1 cellular context compared by ENCODE assay signal in genomic region chr12:121814429-121815119, GRCh38.
TF ChIP-seq lines count a peak whose summit lies in the region.

No MANE protein-coding gene starts in this region.

TF ChIP-seq in GM23338, 12 proteins besides CTCF, POLR2A, EP300 and RAD21 (continued from another document):
- TF ChIP-seq, protein P1, sequence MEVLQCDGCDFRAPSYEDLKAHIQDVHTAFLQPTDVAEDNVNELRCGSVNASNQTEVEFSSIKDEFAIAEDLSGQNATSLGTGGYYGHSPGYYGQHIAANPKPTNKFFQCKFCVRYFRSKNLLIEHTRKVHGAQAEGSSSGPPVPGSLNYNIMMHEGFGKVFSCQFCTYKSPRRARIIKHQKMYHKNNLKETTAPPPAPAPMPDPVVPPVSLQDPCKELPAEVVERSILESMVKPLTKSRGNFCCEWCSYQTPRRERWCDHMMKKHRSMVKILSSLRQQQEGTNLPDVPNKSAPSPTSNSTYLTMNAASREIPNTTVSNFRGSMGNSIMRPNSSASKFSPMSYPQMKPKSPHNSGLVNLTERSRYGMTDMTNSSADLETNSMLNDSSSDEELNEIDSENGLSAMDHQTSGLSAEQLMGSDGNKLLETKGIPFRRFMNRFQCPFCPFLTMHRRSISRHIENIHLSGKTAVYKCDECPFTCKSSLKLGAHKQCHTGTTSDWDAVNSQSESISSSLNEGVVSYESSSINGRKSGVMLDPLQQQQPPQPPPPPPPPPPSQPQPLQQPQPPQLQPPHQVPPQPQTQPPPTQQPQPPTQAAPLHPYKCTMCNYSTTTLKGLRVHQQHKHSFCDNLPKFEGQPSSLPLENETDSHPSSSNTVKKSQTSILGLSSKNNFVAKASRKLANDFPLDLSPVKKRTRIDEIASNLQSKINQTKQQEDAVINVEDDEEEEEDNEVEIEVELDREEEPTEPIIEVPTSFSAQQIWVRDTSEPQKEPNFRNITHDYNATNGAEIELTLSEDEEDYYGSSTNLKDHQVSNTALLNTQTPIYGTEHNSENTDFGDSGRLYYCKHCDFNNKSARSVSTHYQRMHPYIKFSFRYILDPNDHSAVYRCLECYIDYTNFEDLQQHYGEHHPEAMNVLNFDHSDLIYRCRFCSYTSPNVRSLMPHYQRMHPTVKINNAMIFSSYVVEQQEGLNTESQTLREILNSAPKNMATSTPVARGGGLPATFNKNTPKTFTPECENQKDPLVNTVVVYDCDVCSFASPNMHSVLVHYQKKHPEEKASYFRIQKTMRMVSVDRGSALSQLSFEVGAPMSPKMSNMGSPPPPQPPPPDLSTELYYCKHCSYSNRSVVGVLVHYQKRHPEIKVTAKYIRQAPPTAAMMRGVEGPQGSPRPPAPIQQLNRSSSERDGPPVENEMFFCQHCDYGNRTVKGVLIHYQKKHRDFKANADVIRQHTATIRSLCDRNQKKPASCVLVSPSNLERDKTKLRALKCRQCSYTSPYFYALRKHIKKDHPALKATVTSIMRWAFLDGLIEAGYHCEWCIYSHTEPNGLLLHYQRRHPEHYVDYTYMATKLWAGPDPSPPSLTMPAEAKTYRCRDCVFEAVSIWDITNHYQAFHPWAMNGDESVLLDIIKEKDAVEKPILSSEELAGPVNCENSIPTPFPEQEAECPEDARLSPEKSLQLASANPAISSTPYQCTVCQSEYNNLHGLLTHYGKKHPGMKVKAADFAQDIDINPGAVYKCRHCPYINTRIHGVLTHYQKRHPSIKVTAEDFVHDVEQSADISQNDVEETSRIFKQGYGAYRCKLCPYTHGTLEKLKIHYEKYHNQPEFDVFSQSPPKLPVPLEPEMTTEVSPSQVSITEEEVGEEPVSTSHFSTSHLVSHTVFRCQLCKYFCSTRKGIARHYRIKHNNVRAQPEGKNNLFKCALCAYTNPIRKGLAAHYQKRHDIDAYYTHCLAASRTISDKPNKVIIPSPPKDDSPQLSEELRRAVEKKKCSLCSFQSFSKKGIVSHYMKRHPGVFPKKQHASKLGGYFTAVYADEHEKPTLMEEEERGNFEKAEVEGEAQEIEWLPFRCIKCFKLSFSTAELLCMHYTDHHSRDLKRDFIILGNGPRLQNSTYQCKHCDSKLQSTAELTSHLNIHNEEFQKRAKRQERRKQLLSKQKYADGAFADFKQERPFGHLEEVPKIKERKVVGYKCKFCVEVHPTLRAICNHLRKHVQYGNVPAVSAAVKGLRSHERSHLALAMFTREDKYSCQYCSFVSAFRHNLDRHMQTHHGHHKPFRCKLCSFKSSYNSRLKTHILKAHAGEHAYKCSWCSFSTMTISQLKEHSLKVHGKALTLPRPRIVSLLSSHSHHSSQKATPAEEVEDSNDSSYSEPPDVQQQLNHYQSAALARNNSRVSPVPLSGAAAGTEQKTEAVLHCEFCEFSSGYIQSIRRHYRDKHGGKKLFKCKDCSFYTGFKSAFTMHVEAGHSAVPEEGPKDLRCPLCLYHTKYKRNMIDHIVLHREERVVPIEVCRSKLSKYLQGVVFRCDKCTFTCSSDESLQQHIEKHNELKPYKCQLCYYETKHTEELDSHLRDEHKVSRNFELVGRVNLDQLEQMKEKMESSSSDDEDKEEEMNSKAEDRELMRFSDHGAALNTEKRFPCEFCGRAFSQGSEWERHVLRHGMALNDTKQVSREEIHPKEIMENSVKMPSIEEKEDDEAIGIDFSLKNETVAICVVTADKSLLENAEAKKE (CRISPR knock-in tag; IDR thresholded peaks at IDR 0.05), result no peak
- TF ChIP-seq POLR2AphosphoS5 (IDR thresholded peaks at IDR 0.05; ENCODE audit: low read depth) (no peak), ETS1 (IDR thresholded peaks at IDR 0.05) (no peak), JUNB (IDR thresholded peaks at IDR 0.05; ENCODE audit: unreplicated experiment) (no peak), CREB1 (CRISPR knock-in tag; IDR thresholded peaks at IDR 0.05; ENCODE audit: low read depth) (no peak), STAT1 (IDR thresholded peaks at IDR 0.05; ENCODE audit: unreplicated experiment) (no peak), ZNF331 (CRISPR knock-in tag; IDR thresholded peaks at IDR 0.05; ENCODE audit: low read depth) (no peak), EZH2 (IDR thresholded peaks at IDR 0.05; ENCODE audit: low read depth, unreplicated experiment) (no peak), ZNF114 (CRISPR knock-in tag; IDR thresholded peaks at IDR 0.05) (no peak)
- TF ChIP-seq, protein P2, sequence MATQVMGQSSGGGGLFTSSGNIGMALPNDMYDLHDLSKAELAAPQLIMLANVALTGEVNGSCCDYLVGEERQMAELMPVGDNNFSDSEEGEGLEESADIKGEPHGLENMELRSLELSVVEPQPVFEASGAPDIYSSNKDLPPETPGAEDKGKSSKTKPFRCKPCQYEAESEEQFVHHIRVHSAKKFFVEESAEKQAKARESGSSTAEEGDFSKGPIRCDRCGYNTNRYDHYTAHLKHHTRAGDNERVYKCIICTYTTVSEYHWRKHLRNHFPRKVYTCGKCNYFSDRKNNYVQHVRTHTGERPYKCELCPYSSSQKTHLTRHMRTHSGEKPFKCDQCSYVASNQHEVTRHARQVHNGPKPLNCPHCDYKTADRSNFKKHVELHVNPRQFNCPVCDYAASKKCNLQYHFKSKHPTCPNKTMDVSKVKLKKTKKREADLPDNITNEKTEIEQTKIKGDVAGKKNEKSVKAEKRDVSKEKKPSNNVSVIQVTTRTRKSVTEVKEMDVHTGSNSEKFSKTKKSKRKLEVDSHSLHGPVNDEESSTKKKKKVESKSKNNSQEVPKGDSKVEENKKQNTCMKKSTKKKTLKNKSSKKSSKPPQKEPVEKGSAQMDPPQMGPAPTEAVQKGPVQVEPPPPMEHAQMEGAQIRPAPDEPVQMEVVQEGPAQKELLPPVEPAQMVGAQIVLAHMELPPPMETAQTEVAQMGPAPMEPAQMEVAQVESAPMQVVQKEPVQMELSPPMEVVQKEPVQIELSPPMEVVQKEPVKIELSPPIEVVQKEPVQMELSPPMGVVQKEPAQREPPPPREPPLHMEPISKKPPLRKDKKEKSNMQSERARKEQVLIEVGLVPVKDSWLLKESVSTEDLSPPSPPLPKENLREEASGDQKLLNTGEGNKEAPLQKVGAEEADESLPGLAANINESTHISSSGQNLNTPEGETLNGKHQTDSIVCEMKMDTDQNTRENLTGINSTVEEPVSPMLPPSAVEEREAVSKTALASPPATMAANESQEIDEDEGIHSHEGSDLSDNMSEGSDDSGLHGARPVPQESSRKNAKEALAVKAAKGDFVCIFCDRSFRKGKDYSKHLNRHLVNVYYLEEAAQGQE (IDR thresholded peaks at IDR 0.05; ENCODE audit: unreplicated experiment), result no peak
TF ChIP-seq in GM23338: peak in this region for 0.
